Comparison of ENCODE assay signal across 2 cellular contexts in the genomic region with DNA sequence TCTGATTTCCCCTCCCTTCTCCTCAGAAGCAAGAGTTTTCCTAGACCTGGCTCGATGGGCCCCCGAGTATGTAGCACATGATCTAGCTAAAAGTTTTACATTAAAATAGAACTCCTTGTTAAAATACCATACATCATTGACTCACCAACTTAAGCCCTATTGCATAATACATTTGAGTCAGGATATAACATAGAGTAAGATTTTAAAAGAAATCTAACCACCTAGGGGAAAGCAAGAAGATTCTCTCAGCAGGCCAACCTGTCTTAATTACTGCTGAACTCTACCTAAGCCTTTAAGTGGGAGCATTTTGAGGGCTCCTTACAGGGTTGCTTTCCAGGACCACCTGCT.
TF ChIP-seq lines count a peak whose summit lies in the region.

No MANE protein-coding gene starts in this region.

TF ChIP-seq in SK-N-SH, 30 proteins besides CTCF, POLR2A, EP300 and RAD21 (continued from another document):
- TF ChIP-seq NRF1 (IDR thresholded peaks at IDR 0.05; ENCODE audit: low read depth, low read length) (no peak), MEF2A (IDR thresholded peaks at IDR 0.05; ENCODE audit: borderline replicate concordance, low read depth) (no peak), POLR2AphosphoS5 (IDR thresholded peaks at IDR 0.05; ENCODE audit: low read depth, low read length) (no peak), RCOR1 (IDR thresholded peaks at IDR 0.05; ENCODE audit: low read length) (no peak), GATA2 (CRISPR knock-in tag; IDR thresholded peaks at IDR 0.05) (no peak), MXI1 (IDR thresholded peaks at IDR 0.05; ENCODE audit: low read depth, low read length) (no peak)
- TF ChIP-seq, protein P1, sequence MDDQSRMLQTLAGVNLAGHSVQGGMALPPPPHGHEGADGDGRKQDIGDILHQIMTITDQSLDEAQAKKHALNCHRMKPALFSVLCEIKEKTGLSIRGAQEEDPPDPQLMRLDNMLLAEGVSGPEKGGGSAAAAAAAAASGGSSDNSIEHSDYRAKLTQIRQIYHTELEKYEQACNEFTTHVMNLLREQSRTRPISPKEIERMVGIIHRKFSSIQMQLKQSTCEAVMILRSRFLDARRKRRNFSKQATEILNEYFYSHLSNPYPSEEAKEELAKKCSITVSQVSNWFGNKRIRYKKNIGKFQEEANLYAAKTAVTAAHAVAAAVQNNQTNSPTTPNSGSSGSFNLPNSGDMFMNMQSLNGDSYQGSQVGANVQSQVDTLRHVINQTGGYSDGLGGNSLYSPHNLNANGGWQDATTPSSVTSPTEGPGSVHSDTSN (IDR thresholded peaks at IDR 0.05) = no peak
- TF ChIP-seq, protein P2, sequence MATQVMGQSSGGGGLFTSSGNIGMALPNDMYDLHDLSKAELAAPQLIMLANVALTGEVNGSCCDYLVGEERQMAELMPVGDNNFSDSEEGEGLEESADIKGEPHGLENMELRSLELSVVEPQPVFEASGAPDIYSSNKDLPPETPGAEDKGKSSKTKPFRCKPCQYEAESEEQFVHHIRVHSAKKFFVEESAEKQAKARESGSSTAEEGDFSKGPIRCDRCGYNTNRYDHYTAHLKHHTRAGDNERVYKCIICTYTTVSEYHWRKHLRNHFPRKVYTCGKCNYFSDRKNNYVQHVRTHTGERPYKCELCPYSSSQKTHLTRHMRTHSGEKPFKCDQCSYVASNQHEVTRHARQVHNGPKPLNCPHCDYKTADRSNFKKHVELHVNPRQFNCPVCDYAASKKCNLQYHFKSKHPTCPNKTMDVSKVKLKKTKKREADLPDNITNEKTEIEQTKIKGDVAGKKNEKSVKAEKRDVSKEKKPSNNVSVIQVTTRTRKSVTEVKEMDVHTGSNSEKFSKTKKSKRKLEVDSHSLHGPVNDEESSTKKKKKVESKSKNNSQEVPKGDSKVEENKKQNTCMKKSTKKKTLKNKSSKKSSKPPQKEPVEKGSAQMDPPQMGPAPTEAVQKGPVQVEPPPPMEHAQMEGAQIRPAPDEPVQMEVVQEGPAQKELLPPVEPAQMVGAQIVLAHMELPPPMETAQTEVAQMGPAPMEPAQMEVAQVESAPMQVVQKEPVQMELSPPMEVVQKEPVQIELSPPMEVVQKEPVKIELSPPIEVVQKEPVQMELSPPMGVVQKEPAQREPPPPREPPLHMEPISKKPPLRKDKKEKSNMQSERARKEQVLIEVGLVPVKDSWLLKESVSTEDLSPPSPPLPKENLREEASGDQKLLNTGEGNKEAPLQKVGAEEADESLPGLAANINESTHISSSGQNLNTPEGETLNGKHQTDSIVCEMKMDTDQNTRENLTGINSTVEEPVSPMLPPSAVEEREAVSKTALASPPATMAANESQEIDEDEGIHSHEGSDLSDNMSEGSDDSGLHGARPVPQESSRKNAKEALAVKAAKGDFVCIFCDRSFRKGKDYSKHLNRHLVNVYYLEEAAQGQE (IDR thresholded peaks at IDR 0.05; ENCODE audit: low read depth, low read length) = no peak
- TF ChIP-seq, protein P3, sequence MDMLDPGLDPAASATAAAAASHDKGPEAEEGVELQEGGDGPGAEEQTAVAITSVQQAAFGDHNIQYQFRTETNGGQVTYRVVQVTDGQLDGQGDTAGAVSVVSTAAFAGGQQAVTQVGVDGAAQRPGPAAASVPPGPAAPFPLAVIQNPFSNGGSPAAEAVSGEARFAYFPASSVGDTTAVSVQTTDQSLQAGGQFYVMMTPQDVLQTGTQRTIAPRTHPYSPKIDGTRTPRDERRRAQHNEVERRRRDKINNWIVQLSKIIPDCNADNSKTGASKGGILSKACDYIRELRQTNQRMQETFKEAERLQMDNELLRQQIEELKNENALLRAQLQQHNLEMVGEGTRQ (IDR thresholded peaks at IDR 0.05; ENCODE audit: borderline replicate concordance, low read depth, low read length) = no peak

TF ChIP-seq in SK-N-SH treated with all-trans-retinoic acid at 6 μM for 48 hours, 23 proteins besides CTCF, POLR2A, EP300 and RAD21 (continued from another document):
- TF ChIP-seq ISL1 (CRISPR knock-in tag; IDR thresholded peaks at IDR 0.05) (no peak), ZFP30 (CRISPR knock-in tag; IDR thresholded peaks at IDR 0.05) (no peak), OSR1 (CRISPR knock-in tag; IDR thresholded peaks at IDR 0.05) (no peak), PPARA (CRISPR knock-in tag; IDR thresholded peaks at IDR 0.05; ENCODE audit: borderline replicate concordance) (no peak), ESRRG (CRISPR knock-in tag; IDR thresholded peaks at IDR 0.05) (no peak), ZNF8 (CRISPR knock-in tag; IDR thresholded peaks at IDR 0.05) (no peak), CSDC2 (CRISPR knock-in tag; IDR thresholded peaks at IDR 0.05) (no peak), BACH2 (CRISPR knock-in tag; IDR thresholded peaks at IDR 0.05; ENCODE audit: borderline replicate concordance) (no peak)
- TF ChIP-seq, protein P4, sequence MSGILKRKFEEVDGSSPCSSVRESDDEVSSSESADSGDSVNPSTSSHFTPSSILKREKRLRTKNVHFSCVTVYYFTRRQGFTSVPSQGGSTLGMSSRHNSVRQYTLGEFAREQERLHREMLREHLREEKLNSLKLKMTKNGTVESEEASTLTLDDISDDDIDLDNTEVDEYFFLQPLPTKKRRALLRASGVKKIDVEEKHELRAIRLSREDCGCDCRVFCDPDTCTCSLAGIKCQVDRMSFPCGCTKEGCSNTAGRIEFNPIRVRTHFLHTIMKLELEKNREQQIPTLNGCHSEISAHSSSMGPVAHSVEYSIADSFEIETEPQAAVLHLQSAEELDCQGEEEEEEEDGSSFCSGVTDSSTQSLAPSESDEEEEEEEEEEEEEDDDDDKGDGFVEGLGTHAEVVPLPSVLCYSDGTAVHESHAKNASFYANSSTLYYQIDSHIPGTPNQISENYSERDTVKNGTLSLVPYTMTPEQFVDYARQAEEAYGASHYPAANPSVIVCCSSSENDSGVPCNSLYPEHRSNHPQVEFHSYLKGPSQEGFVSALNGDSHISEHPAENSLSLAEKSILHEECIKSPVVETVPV (CRISPR knock-in tag; IDR thresholded peaks at IDR 0.05) = no peak
